In the genomic region with DNA sequence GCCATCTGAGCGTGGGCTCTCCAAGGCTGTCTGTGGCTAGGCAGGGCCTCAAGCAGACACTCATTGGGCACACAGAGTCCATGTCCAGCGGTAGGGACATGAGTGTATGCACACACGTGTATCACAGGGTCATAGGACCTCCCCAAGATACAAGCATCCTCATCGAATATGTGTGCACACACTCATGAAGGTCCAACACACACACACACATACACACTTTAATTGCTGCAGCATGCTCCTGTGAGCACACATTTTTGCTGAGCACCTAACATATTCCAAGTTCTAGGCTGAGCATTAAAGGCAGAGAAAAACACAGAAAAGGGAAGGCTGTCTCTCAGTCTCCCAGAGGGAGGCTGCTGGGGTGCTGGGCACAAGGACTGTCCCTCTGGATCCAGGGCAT, we compare ENCODE assay signal across 27 cellular contexts. TPM values are rescaled to one million over a fixed set of nuclear protein-coding genes. Genes with fewer than 3 reads are reported as not detected.
"Had no signal": no experiment of that assay in that cellular context is flagged by ENCODE, and none has a peak within 500 bp of the region (broad histone marks: within the 10 kb centered on the region; RNA-seq: fewer than 3 reads in every experiment).

No MANE protein-coding gene starts in this region.

- FAIRE-seq: pancreas, small intestine had no signal

- H3K27me3 ChIP-seq: pancreas, right lobe of liver, sigmoid colon, stomach, thyroid gland, tibial nerve, upper lobe of right lung, uterus had no signal

- H3K4me1 Mint-ChIP-seq: naive thymus-derived CD8-positive, alpha-beta T cell; stimulated activated effector memory CD8-positive, alpha-beta T cell treated with anti-CD3 and anti-CD28 coated beads, Interleukin-12 subunit alpha, Interleukin-12 subunit beta, amount 100 ng/mL, for 72 hours; stimulated activated naive B cell treated with anti-CD40 and anti-IgM and Interleukin-4, amounts not matched to agents 10 μg/mL and 1 μg/mL and 100 μg/mL, for 72 hours had no signal

- H3K4me3 ChIP-seq: pancreas, prostate gland, right lobe of liver, sigmoid colon, stomach, thoracic aorta, thyroid gland, tibial nerve, upper lobe of right lung, uterus had no signal

- H3K4me1 ChIP-seq: pancreas, prostate gland, thyroid gland, tibial nerve, upper lobe of right lung, uterus had no signal

- ATAC-seq: naive thymus-derived CD8-positive, alpha-beta T cell; natural killer cell treated with Interleukin-12 subunit alpha and Interleukin-12 subunit beta and Interleukin-15 and Interleukin-18, amount 100 ng/mL, for 72 hours; pancreas; right cardiac atrium; right lobe of liver; stimulated activated effector memory CD8-positive, alpha-beta T cell treated with anti-CD3 and anti-CD28 coated beads, Interleukin-12 subunit alpha, Interleukin-12 subunit beta, amount 100 ng/mL, for 72 hours; stimulated activated naive B cell treated with anti-CD40 and anti-IgM and Interleukin-4, amounts not matched to agents 10 μg/mL and 1 μg/mL and 100 μg/mL, for 72 hours; upper lobe of right lung had no signal

- H3K27ac Mint-ChIP-seq: naive thymus-derived CD8-positive, alpha-beta T cell; natural killer cell treated with Interleukin-12 subunit alpha and Interleukin-12 subunit beta and Interleukin-15 and Interleukin-18, amount 100 ng/mL, for 72 hours; stimulated activated effector memory CD8-positive, alpha-beta T cell treated with anti-CD3 and anti-CD28 coated beads, Interleukin-12 subunit alpha, Interleukin-12 subunit beta, amount 100 ng/mL, for 72 hours; stimulated activated naive B cell treated with anti-CD40 and anti-IgM and Interleukin-4, amounts not matched to agents 10 μg/mL and 1 μg/mL and 100 μg/mL, for 72 hours; stimulated activated naive CD8-positive, alpha-beta T cell treated with anti-CD3 and anti-CD28 coated beads, Interleukin-15, Interleukin-2, amounts not matched to agents 100 ng/mL and 50 ng/mL, for 24 hours; type B pancreatic cell had no signal

- H3K9me3 Mint-ChIP-seq: natural killer cell treated with Interleukin-12 subunit alpha and Interleukin-12 subunit beta and Interleukin-15 and Interleukin-18, amount 100 ng/mL, for 72 hours; nephron progenitor cell; neural crest cell; stimulated activated naive B cell treated with anti-CD40 and anti-IgM and Interleukin-4, amounts not matched to agents 10 μg/mL and 1 μg/mL and 100 μg/mL, for 72 hours; stimulated activated naive CD8-positive, alpha-beta T cell treated with anti-CD3 and anti-CD28 coated beads, Interleukin-15, Interleukin-2, amounts not matched to agents 100 ng/mL and 50 ng/mL, for 24 hours; type B pancreatic cell had no signal

- H3K9me3 ChIP-seq: neutrophil, pancreas, prostate gland, right lobe of liver, sigmoid colon, stomach, thoracic aorta, thyroid gland, upper lobe of right lung, uterus had no signal

- DNase-seq: naive thymus-derived CD8-positive, alpha-beta T cell; nephron progenitor cell; nucleus accumbens; pancreas; right cardiac atrium; right lobe of liver; sigmoid colon; small intestine; stimulated activated CD4-positive, alpha-beta T cell treated with anti-CD3 and anti-CD28 coated beads, Interleukin-15, amount 100 ng/mL, for 24 hours; stimulated activated CD4-positive, alpha-beta T cell treated with anti-CD3 and anti-CD28 coated beads, Interleukin-2, amount 100 ng/mL, for 24 hours; stimulated activated CD4-positive, alpha-beta T cell treated with anti-CD3 and anti-CD28 coated beads, Interleukin-2, amount 100 ng/mL, for 48 hours; stimulated activated CD4-positive, alpha-beta T cell treated with anti-CD3 and anti-CD28 coated beads, Interleukin-4, amount 100 ng/mL, for 24 hours; stimulated activated naive B cell treated with anti-CD40 and anti-IgM and Interleukin-4, amounts not matched to agents 10 μg/mL and 1 μg/mL and 100 μg/mL, for 72 hours; stimulated activated naive CD4-positive, alpha-beta T cell treated with Interleukin-2 at 50 U/mL for 16 hours; stomach; thyroid gland; upper lobe of right lung; uterus had no signal

- H3K27ac ChIP-seq: neutrophil, pancreas, prostate gland, right lobe of liver, sigmoid colon, stomach, thoracic aorta, thyroid gland, tibial nerve, upper lobe of right lung, uterus had no signal

- H3K4me3 Mint-ChIP-seq: naive thymus-derived CD8-positive, alpha-beta T cell; natural killer cell treated with Interleukin-12 subunit alpha and Interleukin-12 subunit beta and Interleukin-15 and Interleukin-18, amount 100 ng/mL, for 72 hours; nephron progenitor cell; neural crest cell; stimulated activated effector memory CD8-positive, alpha-beta T cell treated with anti-CD3 and anti-CD28 coated beads, Interleukin-12 subunit alpha, Interleukin-12 subunit beta, amount 100 ng/mL, for 72 hours; stimulated activated naive B cell treated with anti-CD40 and anti-IgM and Interleukin-4, amounts not matched to agents 10 μg/mL and 1 μg/mL and 100 μg/mL, for 72 hours; stimulated activated naive CD8-positive, alpha-beta T cell treated with anti-CD3 and anti-CD28 coated beads, Interleukin-15, Interleukin-2, amounts not matched to agents 100 ng/mL and 50 ng/mL, for 24 hours; type B pancreatic cell had no signal

- H3K36me3 Mint-ChIP-seq: naive thymus-derived CD8-positive, alpha-beta T cell; natural killer cell treated with Interleukin-12 subunit alpha and Interleukin-12 subunit beta and Interleukin-15 and Interleukin-18, amount 100 ng/mL, for 72 hours; stimulated activated effector memory CD8-positive, alpha-beta T cell treated with anti-CD3 and anti-CD28 coated beads, Interleukin-12 subunit alpha, Interleukin-12 subunit beta, amount 100 ng/mL, for 72 hours; stimulated activated naive B cell treated with anti-CD40 and anti-IgM and Interleukin-4, amounts not matched to agents 10 μg/mL and 1 μg/mL and 100 μg/mL, for 72 hours; type B pancreatic cell had no signal

- H3K36me3 ChIP-seq: neutrophil, pancreas, prostate gland, right lobe of liver, sigmoid colon, stomach, thoracic aorta, thyroid gland, tibial nerve, upper lobe of right lung, uterus had no signal

RNA-seq across cellular contexts. Expression of a gene that starts 59.3 kb away (rescaled TPM):
- total RNA-seq: naive thymus-derived CD8-positive, alpha-beta T cell; natural killer cell treated with Interleukin-12 subunit alpha and Interleukin-12 subunit beta and Interleukin-15 and Interleukin-18, amount 100 ng/mL, for 72 hours had no signal
- polyA plus RNA-seq: naive thymus-derived CD8-positive, alpha-beta T cell had no signal
